19 cellular contexts compared by ENCODE assay signal in the genomic region with DNA sequence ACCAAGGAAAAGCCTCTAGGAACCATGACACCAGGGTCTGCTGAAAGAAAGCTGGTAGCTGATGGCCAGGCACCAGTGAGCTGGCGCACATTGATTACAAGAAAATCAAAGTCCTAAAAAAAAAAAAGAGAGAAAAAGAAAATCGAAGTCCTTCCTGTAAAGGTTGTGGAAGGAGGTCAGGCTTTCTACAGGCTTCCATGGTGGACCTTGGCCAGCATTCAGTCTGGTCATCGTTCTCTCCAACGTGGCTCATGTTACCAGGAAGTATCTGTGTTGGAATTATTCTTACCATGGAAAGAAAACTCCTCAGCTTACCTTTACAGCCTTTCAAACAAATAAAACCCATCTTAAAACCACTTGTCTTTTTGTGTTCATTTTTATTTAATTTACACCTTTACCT.
"Had no signal": no experiment of that assay in that cellular context is flagged by ENCODE, and none has a peak within 500 bp of the region (broad histone marks: within the 10 kb centered on the region; RNA-seq: fewer than 3 reads in every experiment).

No MANE protein-coding gene starts in this region.

- H3K27me3 Mint-ChIP-seq: activated B cell treated with CpG ODN at 0.5 μM for 24 hours; activated CD8-positive, alpha-beta memory T cell treated with anti-CD3 and anti-CD28 coated beads, Interleukin-2, amount 10 ng/mL, durations not matched to agents 7 days and 5 days had no signal

- H3K9me3 ChIP-seq: colonic mucosa, lower lobe of right lung, suprapubic skin, tibial artery had no signal

- H3K4me1 ChIP-seq: colonic mucosa, lower lobe of right lung, suprapubic skin, tibial artery had no signal

- H3K4me1 Mint-ChIP-seq: activated CD8-positive, alpha-beta memory T cell treated with anti-CD3 and anti-CD28 coated beads, Interleukin-2, amount 10 ng/mL, durations not matched to agents 7 days and 5 days; nephron; stimulated activated naive B cell treated with anti-CD40 and anti-IgM and Interleukin-4, amounts not matched to agents 10 μg/mL and 1 μg/mL and 100 μg/mL, for 72 hours; T-cell had no signal

- H3K27me3 ChIP-seq: colonic mucosa, suprapubic skin, tibial artery had no signal

- H3K4me3 ChIP-seq: colonic mucosa, lower lobe of right lung, suprapubic skin, tibial artery had no signal

- H3K9me3 Mint-ChIP-seq: activated B cell treated with CpG ODN at 0.5 μM for 24 hours; nephron; stimulated activated naive B cell treated with anti-CD40 and anti-IgM and Interleukin-4, amounts not matched to agents 10 μg/mL and 1 μg/mL and 100 μg/mL, for 72 hours; T-cell had no signal

- H3K36me3 ChIP-seq: colonic mucosa, lower lobe of right lung, suprapubic skin, tibial artery had no signal

- H3K4me3 Mint-ChIP-seq: activated B cell treated with CpG ODN at 0.5 μM for 24 hours; activated CD8-positive, alpha-beta memory T cell treated with anti-CD3 and anti-CD28 coated beads, Interleukin-2, amount 10 ng/mL, durations not matched to agents 7 days and 5 days; activated CD8-positive, alpha-beta T cell treated with anti-CD3 and anti-CD28 coated beads, Interleukin-2, amount 10 ng/mL, durations not matched to agents 7 days and 5 days; activated naive CD8-positive, alpha-beta T cell; nephron; stimulated activated naive B cell treated with anti-CD40 and anti-IgM and Interleukin-4, amounts not matched to agents 10 μg/mL and 1 μg/mL and 100 μg/mL, for 72 hours; T-cell had no signal

- DNase-seq: activated B cell treated with CpG ODN at 0.5 μM for 24 hours; activated CD8-positive, alpha-beta memory T cell treated with anti-CD3 and anti-CD28 coated beads, Interleukin-2, amount 10 ng/mL, durations not matched to agents 7 days and 5 days; activated CD8-positive, alpha-beta T cell treated with anti-CD3 and anti-CD28 coated beads, Interleukin-2, amount 10 ng/mL, durations not matched to agents 7 days and 5 days; activated naive CD4-positive, alpha-beta T cell; activated T-cell treated with anti-CD3 and anti-CD28 coated beads, Interleukin-2, amount 50 U/mL, for 48 hours; anterior cingulate cortex; colonic mucosa; effector memory CD4-positive, alpha-beta T cell; left cardiac atrium; lower lobe of right lung; mesenchymal stem cell; stimulated activated CD4-positive, alpha-beta T cell treated with anti-CD3 and anti-CD28 coated beads, Interleukin-15, amount 100 ng/mL, for 24 hours; stimulated activated CD4-positive, alpha-beta T cell treated with anti-CD3 and anti-CD28 coated beads, Interleukin-2, amount 100 ng/mL, for 24 hours; stimulated activated naive B cell treated with anti-CD40 and anti-IgM and Interleukin-4, amounts not matched to agents 10 μg/mL and 1 μg/mL and 100 μg/mL, for 72 hours; T-cell; tibial artery had no signal

- ATAC-seq: activated CD8-positive, alpha-beta memory T cell treated with anti-CD3 and anti-CD28 coated beads, Interleukin-2, amount 10 ng/mL, durations not matched to agents 7 days and 5 days; activated CD8-positive, alpha-beta T cell treated with anti-CD3 and anti-CD28 coated beads, Interleukin-2, amount 10 ng/mL, durations not matched to agents 7 days and 5 days; left cardiac atrium; lower lobe of right lung; stimulated activated naive B cell treated with anti-CD40 and anti-IgM and Interleukin-4, amounts not matched to agents 10 μg/mL and 1 μg/mL and 100 μg/mL, for 72 hours; T-cell had no signal

- H3K27ac ChIP-seq: colonic mucosa, lower lobe of right lung, suprapubic skin, tibial artery had no signal

- H3K36me3 Mint-ChIP-seq: activated CD8-positive, alpha-beta memory T cell treated with anti-CD3 and anti-CD28 coated beads, Interleukin-2, amount 10 ng/mL, durations not matched to agents 7 days and 5 days; activated naive CD8-positive, alpha-beta T cell; stimulated activated naive B cell treated with anti-CD40 and anti-IgM and Interleukin-4, amounts not matched to agents 10 μg/mL and 1 μg/mL and 100 μg/mL, for 72 hours; T-cell had no signal

- H3K27ac Mint-ChIP-seq: activated B cell treated with CpG ODN at 0.5 μM for 24 hours; activated CD8-positive, alpha-beta memory T cell treated with anti-CD3 and anti-CD28 coated beads, Interleukin-2, amount 10 ng/mL, durations not matched to agents 7 days and 5 days; activated CD8-positive, alpha-beta T cell treated with anti-CD3 and anti-CD28 coated beads, Interleukin-2, amount 10 ng/mL, durations not matched to agents 7 days and 5 days; activated naive CD8-positive, alpha-beta T cell; nephron; stimulated activated naive B cell treated with anti-CD40 and anti-IgM and Interleukin-4, amounts not matched to agents 10 μg/mL and 1 μg/mL and 100 μg/mL, for 72 hours; T-cell had no signal
